ENCODE assay signal across 1 cellular context in the genomic region with DNA sequence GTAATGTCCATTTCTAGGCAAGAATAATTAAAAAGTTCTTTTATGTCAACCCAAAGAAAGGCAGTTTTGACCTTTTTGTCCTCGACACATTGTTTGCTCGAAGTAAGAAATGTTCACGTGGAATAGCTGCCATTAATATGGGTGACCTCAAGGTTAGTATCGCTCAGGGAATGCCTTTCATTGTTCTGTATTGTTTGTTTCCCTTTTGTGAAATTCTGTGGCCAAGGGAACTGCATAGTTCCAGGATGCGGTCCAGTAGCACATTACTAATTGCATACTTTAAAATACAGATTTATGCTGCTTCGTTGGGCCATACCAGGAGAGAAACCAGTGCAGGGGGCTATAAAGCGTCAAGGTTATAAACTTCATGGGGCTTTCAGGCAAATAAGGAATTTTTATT.
TF ChIP-seq lines count a peak whose summit lies in the region.

No MANE protein-coding gene starts in this region.

TF ChIP-seq in IMR-90, 13 proteins besides CTCF, POLR2A, EP300 and RAD21 (continued from another document):
- TF ChIP-seq, protein P1, sequence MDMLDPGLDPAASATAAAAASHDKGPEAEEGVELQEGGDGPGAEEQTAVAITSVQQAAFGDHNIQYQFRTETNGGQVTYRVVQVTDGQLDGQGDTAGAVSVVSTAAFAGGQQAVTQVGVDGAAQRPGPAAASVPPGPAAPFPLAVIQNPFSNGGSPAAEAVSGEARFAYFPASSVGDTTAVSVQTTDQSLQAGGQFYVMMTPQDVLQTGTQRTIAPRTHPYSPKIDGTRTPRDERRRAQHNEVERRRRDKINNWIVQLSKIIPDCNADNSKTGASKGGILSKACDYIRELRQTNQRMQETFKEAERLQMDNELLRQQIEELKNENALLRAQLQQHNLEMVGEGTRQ (IDR thresholded peaks at IDR 0.05; ENCODE audit: low read depth, low read length), result no peak
- TF ChIP-seq RFX5 (IDR thresholded peaks at IDR 0.05; ENCODE audit: low read depth, low read length), result no peak
- no peak for TF ChIP-seq RCOR1 (IDR thresholded peaks at IDR 0.05; ENCODE audit: insufficient replicate concordance, low read length)
- TF ChIP-seq, protein P2, sequence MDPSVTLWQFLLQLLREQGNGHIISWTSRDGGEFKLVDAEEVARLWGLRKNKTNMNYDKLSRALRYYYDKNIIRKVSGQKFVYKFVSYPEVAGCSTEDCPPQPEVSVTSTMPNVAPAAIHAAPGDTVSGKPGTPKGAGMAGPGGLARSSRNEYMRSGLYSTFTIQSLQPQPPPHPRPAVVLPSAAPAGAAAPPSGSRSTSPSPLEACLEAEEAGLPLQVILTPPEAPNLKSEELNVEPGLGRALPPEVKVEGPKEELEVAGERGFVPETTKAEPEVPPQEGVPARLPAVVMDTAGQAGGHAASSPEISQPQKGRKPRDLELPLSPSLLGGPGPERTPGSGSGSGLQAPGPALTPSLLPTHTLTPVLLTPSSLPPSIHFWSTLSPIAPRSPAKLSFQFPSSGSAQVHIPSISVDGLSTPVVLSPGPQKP (IDR thresholded peaks at IDR 0.05; ENCODE audit: borderline replicate concordance, low read depth, low read length), result no peak
- no peak for TF ChIP-seq MAFK (IDR thresholded peaks at IDR 0.05; ENCODE audit: low read depth, low read length)
- no peak for TF ChIP-seq BHLHE40 (IDR thresholded peaks at IDR 0.05; ENCODE audit: low read depth, low read length)
- TF ChIP-seq FOS (IDR thresholded peaks at IDR 0.05; ENCODE audit: low read depth, low read length), result no peak
- no peak for TF ChIP-seq MXI1 (IDR thresholded peaks at IDR 0.05; ENCODE audit: borderline replicate concordance, low read depth, low read length)
- TF ChIP-seq NFE2L2 (IDR thresholded peaks at IDR 0.05; ENCODE audit: low read depth, low read length), result no peak
- no peak for TF ChIP-seq CHD1 (IDR thresholded peaks at IDR 0.05; ENCODE audit: low read depth, low read length)
- TF ChIP-seq CEBPB (IDR thresholded peaks at IDR 0.05; ENCODE audit: low read depth, low read length), result no peak
